Comparison of ENCODE assay signal across 30 cellular contexts in genomic region chr1:200808846-200809245, GRCh38.
"Had no signal": no experiment of that assay in that cellular context is flagged by ENCODE, and none has a peak within 500 bp of the region (broad histone marks: within the 10 kb centered on the region; RNA-seq: fewer than 3 reads in every experiment).

No MANE protein-coding gene starts in this region.

- DNase-seq: naive thymus-derived CD8-positive, alpha-beta T cell; nephron progenitor cell; nucleus accumbens; posterior cingulate gyrus; psoas muscle; right cardiac atrium; right lobe of liver; sigmoid colon; small intestine; stimulated activated CD4-positive, alpha-beta T cell treated with anti-CD3 and anti-CD28 coated beads, Interleukin-15, amount 100 ng/mL, for 24 hours; stimulated activated CD4-positive, alpha-beta T cell treated with anti-CD3 and anti-CD28 coated beads, Interleukin-2, amount 100 ng/mL, for 24 hours; stimulated activated CD4-positive, alpha-beta T cell treated with anti-CD3 and anti-CD28 coated beads, Interleukin-2, amount 100 ng/mL, for 48 hours; stimulated activated CD4-positive, alpha-beta T cell treated with anti-CD3 and anti-CD28 coated beads, Interleukin-4, amount 100 ng/mL, for 24 hours; stimulated activated naive CD4-positive, alpha-beta T cell; stimulated activated naive CD8-positive, alpha-beta T cell treated with anti-CD3 and anti-CD28 coated beads, Interleukin-15, amount 100 ng/mL, for 72 hours; stimulated activated naive CD8-positive, alpha-beta T cell treated with anti-CD3 and anti-CD28 coated beads, Interleukin-15, Interleukin-2, amounts not matched to agents 100 U/mL and 50 U/mL, for 24 hours; substantia nigra; testis; tibial artery; transverse colon; upper lobe of right lung; uterus had no signal

- H3K4me1 ChIP-seq: parathyroid adenoma, psoas muscle, right lobe of liver, suprapubic skin, testis, tibial artery, upper lobe of right lung, uterus had no signal

- FAIRE-seq: small intestine had no signal

- H3K27me3 Mint-ChIP-seq: naive thymus-derived CD8-positive, alpha-beta T cell; progenitor cell of endocrine pancreas; stimulated activated naive CD8-positive, alpha-beta T cell treated with anti-CD3 and anti-CD28 coated beads, Interleukin-15, amount 100 ng/mL, for 72 hours; type B pancreatic cell had no signal

- H3K9ac ChIP-seq: parathyroid adenoma had no signal

- H3K36me3 Mint-ChIP-seq: natural killer cell treated with Interleukin-12 subunit alpha and Interleukin-12 subunit beta and Interleukin-15 and Interleukin-18, amount 100 ng/mL, for 72 hours; stimulated activated memory B cell treated with anti-CD40 and anti-IgM and Interleukin-4, amounts not matched to agents 10 μg/mL and 1 μg/mL and 100 μg/mL, for 72 hours had no signal

- H3K9me3 ChIP-seq: neutrophil, psoas muscle, right lobe of liver, sigmoid colon, suprapubic skin, testis, tibial artery, transverse colon, upper lobe of right lung, uterus had no signal

- H3K9me3 Mint-ChIP-seq: naive thymus-derived CD8-positive, alpha-beta T cell; natural killer cell treated with Interleukin-12 subunit alpha and Interleukin-12 subunit beta and Interleukin-15 and Interleukin-18, amount 100 ng/mL, for 72 hours; nephron progenitor cell; neural crest cell; stimulated activated memory B cell treated with anti-CD40 and anti-IgM and Interleukin-4, amounts not matched to agents 10 μg/mL and 1 μg/mL and 100 μg/mL, for 72 hours; stimulated activated naive CD8-positive, alpha-beta T cell treated with anti-CD3 and anti-CD28 coated beads, Interleukin-15, amount 100 ng/mL, for 72 hours; type B pancreatic cell had no signal

- H3K27ac Mint-ChIP-seq: naive thymus-derived CD8-positive, alpha-beta T cell; natural killer cell treated with Interleukin-12 subunit alpha and Interleukin-12 subunit beta and Interleukin-15 and Interleukin-18, amount 100 ng/mL, for 72 hours; nephron progenitor cell; progenitor cell of endocrine pancreas; stimulated activated memory B cell treated with anti-CD40 and anti-IgM and Interleukin-4, amounts not matched to agents 10 μg/mL and 1 μg/mL and 100 μg/mL, for 72 hours; stimulated activated naive CD8-positive, alpha-beta T cell treated with anti-CD3 and anti-CD28 coated beads, Interleukin-15, amount 100 ng/mL, for 72 hours; type B pancreatic cell had no signal

- H3K27ac ChIP-seq: neutrophil, parathyroid adenoma, psoas muscle, right lobe of liver, sigmoid colon, suprapubic skin, testis, tibial artery, transverse colon, upper lobe of right lung, uterus had no signal

- H3K4me3 Mint-ChIP-seq: naive thymus-derived CD8-positive, alpha-beta T cell; natural killer cell treated with Interleukin-12 subunit alpha and Interleukin-12 subunit beta and Interleukin-15 and Interleukin-18, amount 100 ng/mL, for 72 hours; nephron progenitor cell; neural crest cell; stimulated activated memory B cell treated with anti-CD40 and anti-IgM and Interleukin-4, amounts not matched to agents 10 μg/mL and 1 μg/mL and 100 μg/mL, for 72 hours; stimulated activated naive CD8-positive, alpha-beta T cell treated with anti-CD3 and anti-CD28 coated beads, Interleukin-15, amount 100 ng/mL, for 72 hours; type B pancreatic cell had no signal

- ATAC-seq: naive thymus-derived CD8-positive, alpha-beta T cell; natural killer cell treated with Interleukin-12 subunit alpha and Interleukin-12 subunit beta and Interleukin-15 and Interleukin-18, amount 100 ng/mL, for 72 hours; psoas muscle; right cardiac atrium; right lobe of liver; stimulated activated memory B cell treated with anti-CD40 and anti-IgM and Interleukin-4, amounts not matched to agents 10 μg/mL and 1 μg/mL and 100 μg/mL, for 72 hours; stimulated activated naive CD8-positive, alpha-beta T cell treated with anti-CD3 and anti-CD28 coated beads, Interleukin-15, amount 100 ng/mL, for 72 hours; stimulated activated naive CD8-positive, alpha-beta T cell treated with anti-CD3 and anti-CD28 coated beads, Interleukin-15, Interleukin-2, amounts not matched to agents 100 U/mL and 50 U/mL, for 24 hours; upper lobe of right lung had no signal

- H3K27me3 ChIP-seq: neutrophil, right lobe of liver, sigmoid colon, suprapubic skin, testis, tibial artery, transverse colon, upper lobe of right lung, uterus had no signal

- H3K4me1 Mint-ChIP-seq: naive thymus-derived CD8-positive, alpha-beta T cell; stimulated activated memory B cell treated with anti-CD40 and anti-IgM and Interleukin-4, amounts not matched to agents 10 μg/mL and 1 μg/mL and 100 μg/mL, for 72 hours; stimulated activated naive CD8-positive, alpha-beta T cell treated with anti-CD3 and anti-CD28 coated beads, Interleukin-15, amount 100 ng/mL, for 72 hours had no signal

- H2AFZ ChIP-seq: parathyroid adenoma had no signal

- H3K4me3 ChIP-seq: psoas muscle, right lobe of liver, sigmoid colon, suprapubic skin, testis, tibial artery, transverse colon, upper lobe of right lung, uterus had no signal

- H3K36me3 ChIP-seq: neutrophil, right lobe of liver, uterus had no signal
